In the genomic region with DNA sequence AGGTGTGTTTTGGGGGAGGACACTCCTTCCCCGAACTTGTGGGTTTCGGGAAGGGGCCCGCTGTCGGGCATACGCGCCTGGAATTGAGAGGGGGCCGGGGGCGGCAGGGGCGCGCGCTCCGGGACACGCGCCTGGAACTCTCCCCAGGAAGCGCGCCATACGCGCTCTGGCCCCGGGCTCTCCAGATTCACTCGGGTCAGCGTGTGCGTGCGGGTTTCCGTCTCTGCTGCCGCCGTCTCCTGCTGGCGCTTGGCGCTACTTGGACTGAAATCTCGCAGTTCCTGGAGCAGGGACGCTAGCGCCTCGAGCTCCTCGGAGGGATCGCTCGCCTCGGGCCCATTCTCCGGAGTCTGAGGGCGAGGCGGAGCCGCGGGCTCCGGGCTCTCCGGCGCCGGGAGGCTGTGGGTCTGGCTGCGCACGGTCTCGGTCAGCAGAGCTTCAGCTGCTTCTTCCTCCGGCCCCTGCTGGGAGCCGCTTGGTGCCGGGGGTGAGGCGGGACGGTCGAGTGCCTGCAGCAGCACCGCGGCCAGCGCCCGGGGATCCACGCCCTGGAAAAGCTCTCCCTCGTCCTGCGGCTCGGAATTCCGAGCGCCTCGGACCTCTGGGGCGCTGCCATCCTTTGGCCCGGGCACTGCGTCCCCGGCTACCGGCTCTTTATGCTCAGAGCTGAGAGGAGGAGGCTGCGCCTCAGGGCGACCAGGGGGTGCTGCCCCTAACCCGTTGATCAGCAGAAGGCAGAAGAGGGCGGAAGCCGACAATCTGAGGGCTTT, we compare ENCODE assay signal across 8 cellular contexts. TPM values are rescaled to one million over a fixed set of nuclear protein-coding genes. Genes with fewer than 3 reads are reported as not detected.
DNase-seq lines count a peak whose midpoint lies in the region; ATAC-seq and TF ChIP-seq lines count a peak whose summit lies in the region.

No MANE protein-coding gene starts in this region.

- H3K9me3 Mint-ChIP-seq in activated CD4-positive, alpha-beta T cell treated with anti-CD3 and anti-CD28 coated beads for 36 hours (ENCODE audit: low read depth) = no peaks in the 10 kb centered on the region

- H3K36me3 ChIP-seq in SU-DHL-6 (ENCODE audit: low read length) = no peaks in the 10 kb centered on the region
- H3K36me3 ChIP-seq in rectal smooth muscle tissue (ENCODE audit: control insufficient read depth, insufficient read depth, low read length) = peaks cover 6% of the 10 kb centered on the region

- POLR2A ChIA-PET in activated CD4-positive, alpha-beta T cell treated with anti-CD3 and anti-CD28 coated beads for 36 hours (lab: Charles Lee) = no interaction called here

- H3K36me3 Mint-ChIP-seq in activated CD4-positive, alpha-beta T cell treated with anti-CD3 and anti-CD28 coated beads for 36 hours (ENCODE audit: low read depth) = peaks cover 16% of the 10 kb centered on the region

- CTCF ChIA-PET in activated CD4-positive, alpha-beta T cell treated with anti-CD3 and anti-CD28 coated beads for 36 hours (lab: Charles Lee) = no interaction called here

- DNase-seq in activated CD4-positive, alpha-beta T cell treated with anti-CD3 and anti-CD28 coated beads for 36 hours = peak; percentile 42
- DNase-seq in activated CD4-positive, alpha-beta T cell treated with anti-CD3 and anti-CD28 coated beads, Interleukin-2, amount 50 U/mL, for 1 hour = no peak
- DNase-seq in fibroblast of villous mesenchyme (ENCODE audit: low read depth) = peak; percentile 68
- DNase-seq in activated gamma-delta T cell treated with Interleukin-2 at 50 U/mL for 16 hours = no peak

- no peak overlapping the region for H3K27ac Mint-ChIP-seq in activated CD4-positive, alpha-beta T cell treated with anti-CD3 and anti-CD28 coated beads for 36 hours

- H3K27me3 ChIP-seq in SU-DHL-6 (ENCODE audit: low read length) = no peaks in the 10 kb centered on the region
- peaks cover 49% of the 10 kb centered on the region for H3K27me3 ChIP-seq in rectal smooth muscle tissue (ENCODE audit: control insufficient read depth, insufficient read depth, low read length)

- H3K4me1 ChIP-seq in rectal smooth muscle tissue (ENCODE audit: control insufficient read depth, insufficient read depth, low read length) = peaks cover 2% of the 10 kb centered on the region

- H3K4me3 ChIP-seq in SU-DHL-6 (ENCODE audit: insufficient read depth, low read length, poor library complexity, severe bottlenecking) (peak overlapping the region; percentile 62), fibroblast of villous mesenchyme (ENCODE audit: low read depth, low read length) (peak overlapping the region; percentile 21), rectal smooth muscle tissue (ENCODE audit: low read length) (peak overlapping the region; percentile 43)

- no peaks in the 10 kb centered on the region for H3K79me2 ChIP-seq in SU-DHL-6 (ENCODE audit: insufficient read depth, low read length)

- H4K20me1 ChIP-seq in SU-DHL-6 (ENCODE audit: low read depth, low read length) = no peaks in the 10 kb centered on the region

- H3K9ac ChIP-seq in SU-DHL-6 (ENCODE audit: low read length) = peak overlapping the region; percentile 61; the same call in 1 of the 2 replicates
- no peak overlapping the region for H3K9ac ChIP-seq in rectal smooth muscle tissue (ENCODE audit: low read length)

- peak overlapping the region; percentile 76 for H3K4me2 ChIP-seq in SU-DHL-6 (ENCODE audit: low read depth, low read length, poor library complexity, severe bottlenecking)

- H2AFZ ChIP-seq in SU-DHL-6 (ENCODE audit: low read depth, low read length, severe bottlenecking) = no peak overlapping the region

- TF ChIP-seq CTCF in SU-DHL-6 (IDR thresholded peaks at IDR 0.05; ENCODE audit: insufficient read depth, low read length, poor library complexity, severe bottlenecking) = no peak
- TF ChIP-seq CTCF in fibroblast of villous mesenchyme (IDR thresholded peaks at IDR 0.05; ENCODE audit: insufficient read depth, low read depth, low read length) = no peak

- H3K27ac ChIP-seq in SU-DHL-6 (ENCODE audit: low read depth, low read length) = no peak overlapping the region
- H3K27ac ChIP-seq in rectal smooth muscle tissue (ENCODE audit: low read depth, low read length) = no peak overlapping the region

- H3K9me2 ChIP-seq in SU-DHL-6 (replicated peaks; ENCODE audit: insufficient read depth, low read length) = no peaks in the 10 kb centered on the region

- H3K4me3 Mint-ChIP-seq in activated CD4-positive, alpha-beta T cell treated with anti-CD3 and anti-CD28 coated beads for 36 hours = no peak overlapping the region

- no peaks in the 10 kb centered on the region for H3K9me3 ChIP-seq in SU-DHL-6 (ENCODE audit: insufficient read depth, low read length)

- ATAC-seq in activated CD4-positive, alpha-beta T cell treated with anti-CD3 and anti-CD28 coated beads for 36 hours = no peak
- no peak for ATAC-seq in HG03520 (IDR thresholded peaks at IDR 0.05; ENCODE audit: unreplicated experiment)
- no peak for ATAC-seq in GM21825 (IDR thresholded peaks at IDR 0.05; ENCODE audit: unreplicated experiment)

- peaks cover 47% of the 10 kb centered on the region for H3K4me1 Mint-ChIP-seq in activated CD4-positive, alpha-beta T cell treated with anti-CD3 and anti-CD28 coated beads for 36 hours

- peaks cover 44% of the 10 kb centered on the region for H3K27me3 Mint-ChIP-seq in activated CD4-positive, alpha-beta T cell treated with anti-CD3 and anti-CD28 coated beads for 36 hours

- intact Hi-C loops in activated CD4-positive, alpha-beta T cell treated with anti-CD3 and anti-CD28 coated beads for 36 hours (cut with DNase I, micrococcal nuclease) = loop anchor here in 1 of 2 experiments (10.0 kb wide), 1 partner anchor 651 kb away; a partner anchor contains a TSS

- peaks cover 7% of the 10 kb centered on the region; the same call in 1 of the 2 replicates for H3F3A ChIP-seq in SU-DHL-6 (ENCODE audit: insufficient read depth)

RNA-seq across cellular contexts. Expression of a gene that starts 1.1 kb away (rescaled TPM):
- total RNA-seq in activated CD4-positive, alpha-beta T cell treated with anti-CD3 and anti-CD28 coated beads for 36 hours = under 1 TPM; 0.09 to 0.11 TPM
- under 0.01 TPM in 1 of 2 replicates, not detected in the other for total RNA-seq in fibroblast of villous mesenchyme

RNA-seq across cellular contexts. Expression of a gene that starts 10.0 kb away (rescaled TPM):
- total RNA-seq in activated CD4-positive, alpha-beta T cell treated with anti-CD3 and anti-CD28 coated beads for 36 hours = 10 to 100 TPM; 33.7 to 43.0 TPM
- total RNA-seq in fibroblast of villous mesenchyme = 129 and 154 TPM in 2 replicates

RNA-seq across cellular contexts. Expression of a gene that starts 15.8 kb away (rescaled TPM):
- total RNA-seq in activated CD4-positive, alpha-beta T cell treated with anti-CD3 and anti-CD28 coated beads for 36 hours = not detected
- total RNA-seq in fibroblast of villous mesenchyme = not detected in 2 replicates

RNA-seq across cellular contexts. Expression of a gene that starts 36.6 kb away (rescaled TPM):
- total RNA-seq in activated CD4-positive, alpha-beta T cell treated with anti-CD3 and anti-CD28 coated beads for 36 hours = not detected
- total RNA-seq in fibroblast of villous mesenchyme = not detected in 2 replicates

RNA-seq across cellular contexts. Expression of a gene that starts 37.4 kb away (rescaled TPM):
- under 1 TPM; 0.05 to 0.07 TPM for total RNA-seq in activated CD4-positive, alpha-beta T cell treated with anti-CD3 and anti-CD28 coated beads for 36 hours
- total RNA-seq in fibroblast of villous mesenchyme = 700 and 921 TPM in 2 replicates

Comparison
In these comparisons a context has a peak if more than half of its experiments do, and no peak if none do; other contexts are left out.
1. DNase-seq: peak in activated CD4-positive, alpha-beta T cell treated with anti-CD3 and anti-CD28 coated beads for 36 hours (single experiment) and fibroblast of villous mesenchyme (single experiment); none in activated CD4-positive, alpha-beta T cell treated with anti-CD3 and anti-CD28 coated beads, Interleukin-2, amount 50 U/mL, for 1 hour (single experiment) and activated gamma-delta T cell treated with Interleukin-2 at 50 U/mL for 16 hours (single experiment).
2. Peak in every context shown above with its lines, with median percentiles within 50 percentile points of each other: H3K4me3 ChIP-seq.